37 cellular contexts compared by ENCODE assay signal in genomic region chr1:168700565-168701331, GRCh38. TPM values are rescaled to one million over a fixed set of nuclear protein-coding genes. Genes with fewer than 3 reads are reported as not detected.
"Had no signal": no experiment of that assay in that cellular context is flagged by ENCODE, and none has a peak within 500 bp of the region (broad histone marks: within the 10 kb centered on the region; RNA-seq: fewer than 3 reads in every experiment).

No MANE protein-coding gene starts in this region.

- H3K27ac Mint-ChIP-seq: activated CD4-positive, alpha-beta memory T cell treated with anti-CD3 and anti-CD28 coated beads for 36 hours; activated CD4-positive, alpha-beta T cell treated with anti-CD3 and anti-CD28 coated beads for 36 hours; activated CD4-positive, alpha-beta T cell treated with anti-CD3 and anti-CD28 coated beads, Interleukin-2, amount 10 ng/mL, durations not matched to agents 24 days and 14 days; activated CD8-positive, alpha-beta memory T cell treated with anti-CD3 and anti-CD28 coated beads, Interleukin-2, amount 10 ng/mL, durations not matched to agents 7 days and 5 days; activated CD8-positive, alpha-beta T cell treated with anti-CD3 and anti-CD28 coated beads, Interleukin-2, amount 10 ng/mL, durations not matched to agents 7 days and 5 days; activated naive CD4-positive, alpha-beta T cell treated with anti-CD3 and anti-CD28 coated beads for 36 hours; activated naive CD4-positive, alpha-beta T cell treated with anti-CD3 and anti-CD28 coated beads, Interleukin-2, amount 50 U/mL, for 24 hours; activated naive CD8-positive, alpha-beta T cell treated with anti-CD3 and anti-CD28 coated beads for 36 hours; activated naive CD8-positive, alpha-beta T cell treated with anti-CD3 and anti-CD28 coated beads, Interleukin-2, amount 50 U/mL, for 24 hours; activated T-helper 1 cell treated with anti-CD3 and anti-CD28 coated beads, Interleukin-12 subunit alpha, Interleukin-12 subunit beta, Interleukin-2, Interleukin-4 antibody, amounts not matched to agents 30 ng/mL and 10 ng/mL and 1 ng/mL, durations not matched to agents 14 hours and 24 hours and 36 hours; activated T-helper 2 cell treated with anti-CD3 and anti-CD28 coated beads, Interferon-gamma antibody, Interleukin-2, Interleukin-4, amounts not matched to agents 10 μg/mL and 5 μg/mL and 100 μg/mL, durations not matched to agents 14 hours and 24 hours and 36 hours; brain; dendritic cell treated with granulocyte-macrophage colony-stimulating factor and Interleukin-4, amounts not matched to agents 40 ng/mL and 50 ng/mL, for 4 days; endodermal cell had no signal

- ATAC-seq: activated CD4-positive, alpha-beta T cell treated with anti-CD3 and anti-CD28 coated beads for 36 hours; activated CD8-positive, alpha-beta memory T cell treated with anti-CD3 and anti-CD28 coated beads, Interleukin-2, amount 10 ng/mL, durations not matched to agents 7 days and 5 days; activated CD8-positive, alpha-beta T cell treated with anti-CD3 and anti-CD28 coated beads, Interleukin-2, amount 10 ng/mL, durations not matched to agents 7 days and 5 days; activated naive CD8-positive, alpha-beta T cell treated with anti-CD3 and anti-CD28 coated beads, Interleukin-2, amount 50 U/mL, for 24 hours; esophagus mucosa had no signal

- H3K27me3 ChIP-seq: adrenal gland, breast epithelium, cardiac muscle cell had no signal

- H3K4me3 Mint-ChIP-seq: activated CD4-positive, alpha-beta memory T cell treated with anti-CD3 and anti-CD28 coated beads for 36 hours; activated CD4-positive, alpha-beta T cell treated with anti-CD3 and anti-CD28 coated beads for 36 hours; activated CD4-positive, alpha-beta T cell treated with anti-CD3 and anti-CD28 coated beads, Interleukin-2, amount 10 ng/mL, durations not matched to agents 24 days and 14 days; activated CD8-positive, alpha-beta memory T cell treated with anti-CD3 and anti-CD28 coated beads, Interleukin-2, amount 10 ng/mL, durations not matched to agents 7 days and 5 days; activated CD8-positive, alpha-beta T cell treated with anti-CD3 and anti-CD28 coated beads, Interleukin-2, amount 10 ng/mL, durations not matched to agents 7 days and 5 days; activated naive CD4-positive, alpha-beta T cell treated with anti-CD3 and anti-CD28 coated beads for 36 hours; activated naive CD4-positive, alpha-beta T cell treated with anti-CD3 and anti-CD28 coated beads, Interleukin-2, amount 50 U/mL, for 24 hours; activated naive CD8-positive, alpha-beta T cell treated with anti-CD3 and anti-CD28 coated beads for 36 hours; activated naive CD8-positive, alpha-beta T cell treated with anti-CD3 and anti-CD28 coated beads, Interleukin-2, amount 50 U/mL, for 24 hours; activated T-helper 1 cell treated with anti-CD3 and anti-CD28 coated beads, Interleukin-12 subunit alpha, Interleukin-12 subunit beta, Interleukin-2, Interleukin-4 antibody, amounts not matched to agents 30 ng/mL and 10 ng/mL and 1 ng/mL, durations not matched to agents 14 hours and 24 hours and 36 hours; brain; dendritic cell treated with granulocyte-macrophage colony-stimulating factor and Interleukin-4, amounts not matched to agents 40 ng/mL and 50 ng/mL, for 4 days; endodermal cell had no signal

- H3K27ac ChIP-seq: adrenal gland, breast epithelium, cardiac muscle cell, coronary artery, dorsolateral prefrontal cortex had no signal

- H3K4me3 ChIP-seq: adrenal gland, breast epithelium, cardiac muscle cell, coronary artery, dorsolateral prefrontal cortex had no signal

- H3K9me3 Mint-ChIP-seq: activated CD4-positive, alpha-beta memory T cell treated with anti-CD3 and anti-CD28 coated beads for 36 hours; activated CD4-positive, alpha-beta T cell treated with anti-CD3 and anti-CD28 coated beads, Interleukin-2, amount 10 ng/mL, durations not matched to agents 24 days and 14 days; activated naive CD4-positive, alpha-beta T cell treated with anti-CD3 and anti-CD28 coated beads for 36 hours; activated naive CD4-positive, alpha-beta T cell treated with anti-CD3 and anti-CD28 coated beads, Interleukin-2, amount 50 U/mL, for 24 hours; activated naive CD8-positive, alpha-beta T cell treated with anti-CD3 and anti-CD28 coated beads for 36 hours; activated naive CD8-positive, alpha-beta T cell treated with anti-CD3 and anti-CD28 coated beads, Interleukin-2, amount 50 U/mL, for 24 hours; activated T-helper 1 cell treated with anti-CD3 and anti-CD28 coated beads, Interleukin-12 subunit alpha, Interleukin-12 subunit beta, Interleukin-2, Interleukin-4 antibody, amounts not matched to agents 30 ng/mL and 10 ng/mL and 1 ng/mL, durations not matched to agents 14 hours and 24 hours and 36 hours; activated T-helper 2 cell treated with anti-CD3 and anti-CD28 coated beads, Interferon-gamma antibody, Interleukin-2, Interleukin-4, amounts not matched to agents 10 μg/mL and 5 μg/mL and 100 μg/mL, durations not matched to agents 14 hours and 24 hours and 36 hours; brain; dendritic cell treated with granulocyte-macrophage colony-stimulating factor and Interleukin-4, amounts not matched to agents 40 ng/mL and 50 ng/mL, for 4 days; endodermal cell had no signal

- H3K4me1 ChIP-seq: adrenal gland, breast epithelium had no signal

- H3K27me3 Mint-ChIP-seq: activated naive CD8-positive, alpha-beta T cell treated with anti-CD3 and anti-CD28 coated beads for 36 hours; dendritic cell treated with granulocyte-macrophage colony-stimulating factor and Interleukin-4, amounts not matched to agents 40 ng/mL and 50 ng/mL, for 4 days had no signal

- H3K36me3 ChIP-seq: adrenal gland, breast epithelium, cardiac muscle cell had no signal

- H3K4me1 Mint-ChIP-seq: activated CD4-positive, alpha-beta T cell treated with anti-CD3 and anti-CD28 coated beads for 36 hours; activated CD4-positive, alpha-beta T cell treated with anti-CD3 and anti-CD28 coated beads, Interleukin-2, amount 10 ng/mL, durations not matched to agents 24 days and 14 days; activated CD8-positive, alpha-beta memory T cell treated with anti-CD3 and anti-CD28 coated beads, Interleukin-2, amount 10 ng/mL, durations not matched to agents 7 days and 5 days; activated naive CD4-positive, alpha-beta T cell treated with anti-CD3 and anti-CD28 coated beads, Interleukin-2, amount 50 U/mL, for 24 hours; activated naive CD8-positive, alpha-beta T cell treated with anti-CD3 and anti-CD28 coated beads for 36 hours; activated naive CD8-positive, alpha-beta T cell treated with anti-CD3 and anti-CD28 coated beads, Interleukin-2, amount 50 U/mL, for 24 hours had no signal

- DNase-seq: activated CD4-positive, alpha-beta memory T cell treated with anti-CD3 and anti-CD28 coated beads for 36 hours; activated CD4-positive, alpha-beta T cell treated with anti-CD3 and anti-CD28 coated beads for 36 hours; activated CD4-positive, alpha-beta T cell treated with anti-CD3 and anti-CD28 coated beads, Interleukin-2, amount 10 ng/mL, durations not matched to agents 24 days and 14 days; activated CD4-positive, CD25-positive, alpha-beta regulatory T cell; activated CD4-positive, CD25-positive, alpha-beta regulatory T cell treated with anti-CD3 and anti-CD28 coated beads, Interleukin-2, amount 50 U/mL, for 72 hours; activated CD8-positive, alpha-beta memory T cell treated with anti-CD3 and anti-CD28 coated beads, Interleukin-2, amount 10 ng/mL, durations not matched to agents 7 days and 5 days; activated CD8-positive, alpha-beta memory T cell treated with anti-CD3 and anti-CD28 coated beads, Interleukin-2, amount 50 U/mL, for 4 hours; activated CD8-positive, alpha-beta T cell treated with anti-CD3 and anti-CD28 coated beads, Interleukin-2, amount 10 ng/mL, durations not matched to agents 7 days and 5 days; activated effector memory CD4-positive, alpha-beta T cell treated with anti-CD3 and anti-CD28 coated beads, Interleukin-2, amount 50 U/mL, for 16 hours; activated naive CD4-positive, alpha-beta T cell treated with anti-CD3 and anti-CD28 coated beads for 36 hours; activated naive CD8-positive, alpha-beta T cell treated with anti-CD3 and anti-CD28 coated beads for 36 hours; activated naive CD8-positive, alpha-beta T cell treated with anti-CD3 and anti-CD28 coated beads, Interleukin-2, amount 50 U/mL, for 24 hours; activated T-cell treated with anti-CD3 and anti-CD28 coated beads, Interleukin-2, amount 50 U/mL, for 1 hour; activated T-cell treated with anti-CD3 and anti-CD28 coated beads, Interleukin-2, amount 50 U/mL, for 48 hours; adrenal gland; amygdala; aorta; central memory CD4-positive, alpha-beta T cell; cerebellar nuclear complex; dorsolateral prefrontal cortex; effector memory CD4-positive, alpha-beta T cell; endodermal cell; foreskin fibroblast; glutamatergic neuron; T-helper 2 cell had no signal

- H3K9me3 ChIP-seq: adrenal gland, breast epithelium had no signal

- H3K36me3 Mint-ChIP-seq: activated CD4-positive, alpha-beta memory T cell treated with anti-CD3 and anti-CD28 coated beads for 36 hours; activated CD8-positive, alpha-beta memory T cell treated with anti-CD3 and anti-CD28 coated beads, Interleukin-2, amount 10 ng/mL, durations not matched to agents 7 days and 5 days; activated naive CD4-positive, alpha-beta T cell treated with anti-CD3 and anti-CD28 coated beads, Interleukin-2, amount 50 U/mL, for 24 hours; activated naive CD8-positive, alpha-beta T cell treated with anti-CD3 and anti-CD28 coated beads for 36 hours; brain had no signal

RNA-seq across cellular contexts. Expression of gene DPT, which starts 28.3 kb away (rescaled TPM):
- total RNA-seq: activated CD4-positive, alpha-beta memory T cell treated with anti-CD3 and anti-CD28 coated beads for 36 hours; activated CD4-positive, alpha-beta T cell treated with anti-CD3 and anti-CD28 coated beads for 36 hours; activated CD4-positive, alpha-beta T cell treated with anti-CD3 and anti-CD28 coated beads, Interleukin-2, amount 10 ng/mL, durations not matched to agents 24 days and 14 days; activated CD8-positive, alpha-beta memory T cell treated with anti-CD3 and anti-CD28 coated beads for 36 hours; activated CD8-positive, alpha-beta memory T cell treated with anti-CD3 and anti-CD28 coated beads, Interleukin-2, amount 10 ng/mL, durations not matched to agents 7 days and 5 days; activated CD8-positive, alpha-beta T cell treated with anti-CD3 and anti-CD28 coated beads, Interleukin-2, amount 10 ng/mL, durations not matched to agents 7 days and 5 days; activated naive CD4-positive, alpha-beta T cell treated with anti-CD3 and anti-CD28 coated beads for 36 hours; activated naive CD8-positive, alpha-beta T cell treated with anti-CD3 and anti-CD28 coated beads for 36 hours; activated T-helper 1 cell treated with anti-CD3 and anti-CD28 coated beads, Interleukin-12 subunit alpha, Interleukin-12 subunit beta, Interleukin-2, Interleukin-4 antibody, amounts not matched to agents 30 ng/mL and 10 ng/mL and 1 ng/mL, durations not matched to agents 14 hours and 24 hours and 36 hours; activated T-helper 2 cell treated with anti-CD3 and anti-CD28 coated beads, Interferon-gamma antibody, Interleukin-2, Interleukin-4, amounts not matched to agents 10 μg/mL and 5 μg/mL and 100 μg/mL, durations not matched to agents 14 hours and 24 hours and 36 hours; cardiac muscle cell; endodermal cell; epithelial cell of proximal tubule; T-helper 1 cell treated with Interleukin-12 subunit alpha and Interleukin-12 subunit beta and Interleukin-4 antibody, amounts not matched to agents 30 ng/mL and 1 ng/mL, for 36 hours had no signal
- polyA plus RNA-seq: cardiac muscle cell had no signal
